22 cellular contexts compared by ENCODE assay signal in genomic region chr6:118285791-118286190, GRCh38.
"Had no signal": no experiment of that assay in that cellular context is flagged by ENCODE, and none has a peak within 500 bp of the region (broad histone marks: within the 10 kb centered on the region; RNA-seq: fewer than 3 reads in every experiment).

No MANE protein-coding gene starts in this region.

- H3K4me3 ChIP-seq: esophagus squamous epithelium, mucosa of descending colon, ovary, thyroid gland had no signal

- H3K27ac ChIP-seq: foreskin keratinocyte, ovary, thyroid gland, WERI-Rb-1 had no signal

- H3K9me3 ChIP-seq: esophagus squamous epithelium, mucosa of descending colon, ovary, thyroid gland had no signal

- H3K27me3 ChIP-seq: esophagus squamous epithelium, foreskin keratinocyte, ovary, thyroid gland had no signal

- ATAC-seq: foreskin keratinocyte; mucosa of descending colon; naive thymus-derived CD4-positive, alpha-beta T cell; sciatic nerve; stimulated activated effector memory CD8-positive, alpha-beta T cell treated with anti-CD3 and anti-CD28 coated beads, Interleukin-12 subunit alpha, Interleukin-12 subunit beta, amount 100 ng/mL, for 72 hours had no signal

- H3K4me1 ChIP-seq: foreskin keratinocyte, thyroid gland had no signal

- H3K36me3 ChIP-seq: esophagus squamous epithelium, ovary, thyroid gland, WERI-Rb-1 had no signal

- DNase-seq: activated CD4-positive, alpha-beta T cell treated with anti-CD3 and anti-CD28 coated beads for 1 hour; activated CD8-positive, alpha-beta memory T cell treated with anti-CD3 and anti-CD28 coated beads for 24 hours; activated CD8-positive, alpha-beta memory T cell treated with anti-CD3 and anti-CD28 coated beads, Interleukin-2, amount 50 U/mL, for 48 hours; activated effector memory CD4-positive, alpha-beta T cell treated with Interleukin-2 at 50 U/mL for 16 hours; activated naive CD4-positive, alpha-beta T cell treated with anti-CD3 and anti-CD28 coated beads, Interleukin-2, amount 50 U/mL, for 16 hours; activated T-cell treated with anti-CD3 and anti-CD28 coated beads, Interleukin-2, amount 50 U/mL, for 48 hours; dermis blood vessel endothelial cell; effector memory CD4-positive, alpha-beta T cell; esophagus squamous epithelium; foreskin keratinocyte; glutamatergic neuron; mesenchymal stem cell; mucosa of descending colon; naive thymus-derived CD4-positive, alpha-beta T cell; ovary; stimulated activated CD4-positive, alpha-beta T cell treated with anti-CD3 and anti-CD28 coated beads, Interleukin-4, amount 100 ng/mL, for 24 hours; SW 1271; T-helper 2 cell; thyroid gland had no signal
